Comparison of ENCODE assay signal across 15 cellular contexts in the genomic region with DNA sequence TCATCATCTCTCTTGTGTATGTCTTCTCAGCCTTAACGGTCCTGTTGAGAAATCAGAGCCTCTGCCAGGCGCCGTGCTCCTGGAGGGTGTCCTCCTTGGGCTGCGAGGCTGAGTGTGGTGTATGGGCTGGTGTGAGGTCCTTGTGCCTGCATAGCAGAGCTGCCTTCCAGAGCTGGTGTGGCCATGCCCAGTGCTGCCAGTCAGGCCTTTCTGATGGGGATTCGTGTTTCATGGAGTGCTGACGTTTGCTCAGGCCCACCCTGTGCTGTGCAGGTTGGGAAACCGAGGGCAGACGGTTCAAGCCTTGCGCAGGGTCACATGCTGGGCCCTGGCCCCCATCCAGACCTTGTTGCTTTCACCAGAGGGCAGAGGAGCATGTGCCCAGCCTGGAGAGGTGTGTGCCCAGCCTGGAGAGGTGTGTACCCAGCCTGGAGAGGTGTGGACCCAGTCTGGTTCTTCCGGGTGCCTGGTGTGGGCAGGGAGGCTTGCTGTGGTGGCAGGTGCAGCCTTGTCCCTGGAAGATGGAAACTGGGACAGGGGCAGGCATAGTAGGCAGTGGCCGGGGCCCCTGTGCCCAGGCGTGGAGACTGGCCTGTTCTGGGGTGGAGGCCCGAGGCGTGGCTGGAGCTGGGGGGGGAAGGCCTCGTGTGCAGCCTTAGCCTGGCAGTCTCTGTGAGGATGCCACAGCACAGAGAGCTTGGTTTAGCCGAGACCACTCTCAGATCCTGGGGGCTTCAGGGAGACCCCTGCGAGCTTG.
DNase-seq lines count a peak whose midpoint lies in the region; ATAC-seq, FAIRE-seq and TF ChIP-seq lines count a peak whose summit lies in the region.
"Had no signal": no experiment of that assay in that cellular context is flagged by ENCODE, and none has a peak within 500 bp of the region (broad histone marks: within the 10 kb centered on the region; RNA-seq: fewer than 3 reads in every experiment).

No MANE protein-coding gene starts in this region.

- ATAC-seq in Right ventricle myocardium superior (ENCODE audit: poor library complexity): no peak
- ATAC-seq in mucosa of descending colon: peak; percentile 75
- ATAC-seq in GM18861 (IDR thresholded peaks at IDR 0.05; ENCODE audit: unreplicated experiment): no peak
- ATAC-seq: sciatic nerve had no signal

- H3K27me3 Mint-ChIP-seq in astrocyte (ENCODE audit: low read depth, unreplicated experiment): no peaks in the 10 kb centered on the region

- peaks cover 68% of the 10 kb centered on the region for H4K20me1 ChIP-seq in astrocyte (ENCODE audit: insufficient read depth, low read length)

- no peaks in the 10 kb centered on the region for H3K9me3 Mint-ChIP-seq in astrocyte (ENCODE audit: unreplicated experiment)
- H3K9me3 Mint-ChIP-seq: activated T-cell treated with anti-CD3 and anti-CD28 coated beads, Interleukin-2, amount 50 U/mL, for 24 hours had no signal

- peaks cover 3% of the 10 kb centered on the region for H3K36me3 Mint-ChIP-seq in astrocyte (ENCODE audit: low read depth, unreplicated experiment)

- peak overlapping the region; percentile 85 for H3K27ac Mint-ChIP-seq in astrocyte (ENCODE audit: unreplicated experiment)
- H3K27ac Mint-ChIP-seq: activated T-cell treated with anti-CD3 and anti-CD28 coated beads, Interleukin-2, amount 50 U/mL, for 24 hours had no signal

- H3K27me3 ChIP-seq in left ventricle myocardium inferior (ENCODE audit: low read depth) (no peaks in the 10 kb centered on the region), astrocyte (ENCODE audit: insufficient read depth, low read length) (no peaks in the 10 kb centered on the region)
- H3K27me3 ChIP-seq: ascending aorta had no signal

- peaks cover 6% of the 10 kb centered on the region for H3K4me1 Mint-ChIP-seq in astrocyte (ENCODE audit: low read depth, unreplicated experiment)

- peaks cover 4% of the 10 kb centered on the region for H3K36me3 ChIP-seq in left ventricle myocardium inferior
- H3K36me3 ChIP-seq in astrocyte (ENCODE audit: insufficient read depth, low read length): no peaks in the 10 kb centered on the region
- H3K36me3 ChIP-seq in mucosa of descending colon (ENCODE audit: low read depth): no peaks in the 10 kb centered on the region

- H3K4me2 ChIP-seq in astrocyte (ENCODE audit: low read length): no peak overlapping the region

- H3K4me3 Mint-ChIP-seq in astrocyte (ENCODE audit: unreplicated experiment): no peak overlapping the region
- H3K4me3 Mint-ChIP-seq: activated T-cell treated with anti-CD3 and anti-CD28 coated beads, Interleukin-2, amount 50 U/mL, for 24 hours had no signal

- intact Hi-C loops in left ventricle myocardium inferior (cut with micrococcal nuclease): loop anchor here (10.0 kb wide), 1 partner anchor 45 kb away; no protein-coding TSS in a partner anchor
- intact Hi-C loops in Right ventricle myocardium superior (cut with DNase I): no loop called here
- intact Hi-C loops in mucosa of descending colon (cut with DNase I, micrococcal nuclease): no loop called here

- no peak for TF ChIP-seq CTCF in left ventricle myocardium inferior (IDR thresholded peaks at IDR 0.05; ENCODE audit: borderline replicate concordance)
- no peak for TF ChIP-seq CTCF in astrocyte (IDR thresholded peaks at IDR 0.05; ENCODE audit: insufficient read depth, low read depth, low read length)
- TF ChIP-seq CTCF in mucosa of descending colon (IDR thresholded peaks at IDR 0.05): no peak

- no peak overlapping the region for H2AFZ ChIP-seq in astrocyte (ENCODE audit: low read depth, low read length)

- no peak for FAIRE-seq in astrocyte (lab: Jason Lieb, UNC)
- FAIRE-seq: G401.6 had no signal

- H3K27ac ChIP-seq in left ventricle myocardium inferior (replicated peaks): peak overlapping the region; percentile 92
- H3K27ac ChIP-seq in astrocyte (ENCODE audit: low read depth, low read length): no peak overlapping the region

- no peak overlapping the region for H3K9ac ChIP-seq in astrocyte (ENCODE audit: low read length)

- DNase-seq in left ventricle myocardium inferior: no peak
- no peak for DNase-seq in Right ventricle myocardium superior
- no peak for DNase-seq in astrocyte (ENCODE audit: low read depth)
- peak in 2 of 3 donors; percentile 60 to 68 for DNase-seq in mucosa of descending colon
- peak; percentile 77 for DNase-seq in ureter (ENCODE audit: low spot score)
- no peak for DNase-seq in stimulated activated CD4-positive, alpha-beta T cell treated with anti-CD3 and anti-CD28 coated beads, Interleukin-15, amount 100 ng/mL, for 24 hours
- no peak for DNase-seq in anterior cingulate cortex (lab: John Stamatoyannopoulos, UW)
- DNase-seq: activated CD4-positive, alpha-beta T cell treated with anti-CD3 and anti-CD28 coated beads for 1 hour; activated T-cell treated with anti-CD3 and anti-CD28 coated beads, Interleukin-2, amount 50 U/mL, for 24 hours; NCI-H510A; SHP77 treated with DMSO at 0.1 percent for 48 hours had no signal

- H3K4me3 ChIP-seq in left ventricle myocardium inferior (no peak overlapping the region), astrocyte (ENCODE audit: insufficient read depth, low read depth, low read length) (no peak overlapping the region), mucosa of descending colon (no peak overlapping the region)
- H3K4me3 ChIP-seq: ascending aorta had no signal

- H3K9me3 ChIP-seq in left ventricle myocardium inferior (replicated peaks) (no peaks in the 10 kb centered on the region), astrocyte (ENCODE audit: insufficient read depth, low read depth, low read length) (no peaks in the 10 kb centered on the region), mucosa of descending colon (no peaks in the 10 kb centered on the region)
- H3K9me3 ChIP-seq: ascending aorta had no signal

- peaks cover 16% of the 10 kb centered on the region for H3K79me2 ChIP-seq in astrocyte (ENCODE audit: insufficient read depth, low read length)

- H3K4me1 ChIP-seq in left ventricle myocardium inferior (peaks cover 100% of the 10 kb centered on the region), astrocyte (ENCODE audit: insufficient read depth, low read length) (peaks cover 45% of the 10 kb centered on the region), mucosa of descending colon (ENCODE audit: low read depth) (peaks cover 26% of the 10 kb centered on the region)

Comparison
In these comparisons a context has a peak if more than half of its experiments do, and no peak if none do; other contexts are left out.
1. DNase-seq: peak in mucosa of descending colon (2 of 3) and ureter (single experiment); none in left ventricle myocardium inferior (single experiment), Right ventricle myocardium superior (single experiment), astrocyte (single experiment), stimulated activated CD4-positive, alpha-beta T cell treated with anti-CD3 and anti-CD28 coated beads, Interleukin-15, amount 100 ng/mL, for 24 hours (single experiment) and anterior cingulate cortex (0 of 58).